Comparison of ENCODE assay signal across 8 cellular contexts in genomic region chr17:8190506-8190905, GRCh38. TPM values are rescaled to one million over a fixed set of nuclear protein-coding genes. Genes with fewer than 3 reads are reported as not detected.
DNase-seq lines count a peak whose midpoint lies in the region; ATAC-seq and TF ChIP-seq lines count a peak whose summit lies in the region.

No MANE protein-coding gene starts in this region.

- H4K20me1 ChIP-seq in SU-DHL-6 (ENCODE audit: low read depth, low read length): no peaks in the 10 kb centered on the region

- peak overlapping the region; percentile 75 for H3K9ac ChIP-seq in SU-DHL-6 (ENCODE audit: low read length)
- H3K9ac ChIP-seq in skeletal muscle satellite cell (ENCODE audit: low read depth, low read length): peak overlapping the region; percentile 40

- ATAC-seq in GM18873 (IDR thresholded peaks at IDR 0.05; ENCODE audit: low FRiP score, unreplicated experiment): no peak

- H3K9me3 ChIP-seq in SU-DHL-6 (ENCODE audit: insufficient read depth, low read length): no peaks in the 10 kb centered on the region
- H3K9me3 ChIP-seq in skeletal muscle satellite cell (replicated peaks; ENCODE audit: low read length): no peaks in the 10 kb centered on the region

- H2AFZ ChIP-seq in SU-DHL-6 (ENCODE audit: low read depth, low read length, severe bottlenecking): peak overlapping the region; percentile 53

- TF ChIP-seq CTCF in SU-DHL-6 (IDR thresholded peaks at IDR 0.05; ENCODE audit: insufficient read depth, low read length, poor library complexity, severe bottlenecking) (no peak), fibroblast of mammary gland (conservative IDR thresholded peaks at IDR 0.05; ENCODE audit: control insufficient read depth, insufficient read depth, low read depth, low read length) (no peak)

- DNase-seq in H7 (no peak), fibroblast of mammary gland (ENCODE audit: low read depth) (no peak), AML-193 (lab: John Stamatoyannopoulos, UW) (no peak), SIG-M5 (lab: John Stamatoyannopoulos, UW) (no peak)
- DNase-seq in central memory CD4-positive, alpha-beta T cell: no peak

- no peaks in the 10 kb centered on the region for H3K36me3 ChIP-seq in H7 (replicated peaks; ENCODE audit: control insufficient read depth, insufficient read depth, low read length)
- H3K36me3 ChIP-seq in SU-DHL-6 (ENCODE audit: low read length): no peaks in the 10 kb centered on the region
- H3K36me3 ChIP-seq in skeletal muscle satellite cell (ENCODE audit: insufficient read depth, low read length): no peaks in the 10 kb centered on the region

- peak overlapping the region; percentile 54 for H3K27ac ChIP-seq in SU-DHL-6 (ENCODE audit: low read depth, low read length)

- H3K4me2 ChIP-seq in SU-DHL-6 (ENCODE audit: low read depth, low read length, poor library complexity, severe bottlenecking) (peak overlapping the region; percentile 74), skeletal muscle satellite cell (ENCODE audit: low read length) (peak overlapping the region; percentile 76)

- peaks cover 13% of the 10 kb centered on the region; the same call in 1 of the 2 replicates for H3K79me2 ChIP-seq in SU-DHL-6 (ENCODE audit: insufficient read depth, low read length)

- peaks cover 32% of the 10 kb centered on the region for H3F3A ChIP-seq in SU-DHL-6 (ENCODE audit: insufficient read depth)

- peaks cover 28% of the 10 kb centered on the region for H3K4me1 ChIP-seq in skeletal muscle satellite cell (ENCODE audit: control insufficient read depth, insufficient read depth, low read length)

- peak overlapping the region; percentile 16; the same call in 1 of the 2 replicates for H3K4me3 ChIP-seq in H7 (ENCODE audit: insufficient read depth, low read depth, low read length)
- H3K4me3 ChIP-seq in SU-DHL-6 (ENCODE audit: insufficient read depth, low read length, poor library complexity, severe bottlenecking): peak overlapping the region; percentile 49
- peak overlapping the region; percentile 71 for H3K4me3 ChIP-seq in fibroblast of mammary gland (ENCODE audit: control insufficient read depth, low read depth, low read length)
- peak overlapping the region; percentile 59 for H3K4me3 ChIP-seq in skeletal muscle satellite cell (ENCODE audit: low read length)

- H3K27me3 ChIP-seq in H7 (ENCODE audit: control insufficient read depth, insufficient read depth, low read length) (peaks cover 19% of the 10 kb centered on the region), SU-DHL-6 (ENCODE audit: low read length) (no peaks in the 10 kb centered on the region), skeletal muscle satellite cell (ENCODE audit: control insufficient read depth, insufficient read depth, low read length) (no peaks in the 10 kb centered on the region)

- no peaks in the 10 kb centered on the region for H3K9me2 ChIP-seq in SU-DHL-6 (replicated peaks; ENCODE audit: insufficient read depth, low read length)

RNA-seq across cellular contexts. Expression of gene BORCS6, which starts 0.5 kb away (rescaled TPM):
- total RNA-seq in H7 (2014; rRNA removed; shearing (Covaris generic)): 9.9 and 10.7 TPM in 2 replicates
- total RNA-seq in skeletal muscle satellite cell (2012; rRNA removed): 5.5 and 6.1 TPM in 2 replicates

RNA-seq across cellular contexts. Expression of gene TMEM107, which starts 14.3 kb away (rescaled TPM):
- 27.7 and 40.7 TPM in 2 replicates for total RNA-seq in H7 (2014; rRNA removed; shearing (Covaris generic))
- 26.4 and 30.8 TPM in 2 replicates for total RNA-seq in skeletal muscle satellite cell (2012; rRNA removed)

RNA-seq across cellular contexts. Expression of gene AURKB, which starts 19.9 kb away (rescaled TPM):
- 209 and 254 TPM in 2 replicates for total RNA-seq in H7 (2014; rRNA removed; shearing (Covaris generic))
- total RNA-seq in skeletal muscle satellite cell (2012; rRNA removed): 11.7 and 17.9 TPM in 2 replicates

RNA-seq across cellular contexts. Expression of gene VAMP2, which starts 27.8 kb away (rescaled TPM):
- 7.3 and 10.5 TPM in 2 replicates for total RNA-seq in H7 (2014; rRNA removed; shearing (Covaris generic))
- total RNA-seq in skeletal muscle satellite cell (2012; rRNA removed): 2.0 and 5.5 TPM in 2 replicates

RNA-seq across cellular contexts. Expression of gene PER1, which starts 38.3 kb away (rescaled TPM):
- total RNA-seq in H7 (2014; rRNA removed; shearing (Covaris generic)): 19.2 and 32.4 TPM in 2 replicates
- 12.7 and 28.2 TPM in 2 replicates for total RNA-seq in skeletal muscle satellite cell (2012; rRNA removed)

Comparison
In these comparisons a context has a peak if more than half of its experiments do, and no peak if none do; other contexts are left out.
1. H3K4me3 ChIP-seq: peak in every context shown above with its lines; median percentile 71 in fibroblast of mammary gland; 59 in skeletal muscle satellite cell; 49 in SU-DHL-6; 16 in H7.